22 cellular contexts compared by ENCODE assay signal in the genomic region with DNA sequence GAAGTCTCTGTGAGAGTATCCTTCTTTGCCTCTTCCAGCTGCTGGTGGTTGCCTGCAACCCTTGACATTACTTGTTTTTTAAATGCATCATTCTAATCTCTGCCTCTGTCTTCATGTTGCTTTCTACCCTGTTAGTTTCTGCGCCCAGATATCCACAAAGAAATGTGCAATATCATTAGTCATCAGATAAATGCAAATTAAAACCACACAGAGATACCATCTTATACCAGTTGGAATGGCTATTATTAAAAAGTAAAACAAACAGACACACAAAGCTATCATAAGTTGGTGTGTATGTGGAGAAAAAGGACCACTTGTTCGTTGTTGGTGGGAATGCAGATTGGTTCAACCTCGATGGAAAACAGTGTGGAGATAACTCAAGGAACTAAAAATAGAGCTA.
"Had no signal": no experiment of that assay in that cellular context is flagged by ENCODE, and none has a peak within 500 bp of the region (broad histone marks: within the 10 kb centered on the region; RNA-seq: fewer than 3 reads in every experiment).

No MANE protein-coding gene starts in this region.

- H3K27ac ChIP-seq: RWPE1 had no signal

- ATAC-seq: HepG2, Panc1, PC-3 had no signal

- DNase-seq: IMR-90, Karpas-422, KG1, MV-4-11, NCI-H1048, NCI-H1105, NCI-H1417, NCI-H1436 treated with DMSO at 0.1 percent for 48 hours, NCI-H1694, NCI-H187 treated with DMSO at 0.1 percent for 48 hours, NCI-H2029 treated with DMSO at 0.1 percent for 48 hours, NCI-H2171 treated with DMSO at 0.1 percent for 48 hours, NCI-H2227 treated with DMSO at 0.1 percent for 48 hours, NCI-H524, NCI-H69, NCI-H774, PC-3, SHP77, SW 1271 had no signal
